In the genomic region with DNA sequence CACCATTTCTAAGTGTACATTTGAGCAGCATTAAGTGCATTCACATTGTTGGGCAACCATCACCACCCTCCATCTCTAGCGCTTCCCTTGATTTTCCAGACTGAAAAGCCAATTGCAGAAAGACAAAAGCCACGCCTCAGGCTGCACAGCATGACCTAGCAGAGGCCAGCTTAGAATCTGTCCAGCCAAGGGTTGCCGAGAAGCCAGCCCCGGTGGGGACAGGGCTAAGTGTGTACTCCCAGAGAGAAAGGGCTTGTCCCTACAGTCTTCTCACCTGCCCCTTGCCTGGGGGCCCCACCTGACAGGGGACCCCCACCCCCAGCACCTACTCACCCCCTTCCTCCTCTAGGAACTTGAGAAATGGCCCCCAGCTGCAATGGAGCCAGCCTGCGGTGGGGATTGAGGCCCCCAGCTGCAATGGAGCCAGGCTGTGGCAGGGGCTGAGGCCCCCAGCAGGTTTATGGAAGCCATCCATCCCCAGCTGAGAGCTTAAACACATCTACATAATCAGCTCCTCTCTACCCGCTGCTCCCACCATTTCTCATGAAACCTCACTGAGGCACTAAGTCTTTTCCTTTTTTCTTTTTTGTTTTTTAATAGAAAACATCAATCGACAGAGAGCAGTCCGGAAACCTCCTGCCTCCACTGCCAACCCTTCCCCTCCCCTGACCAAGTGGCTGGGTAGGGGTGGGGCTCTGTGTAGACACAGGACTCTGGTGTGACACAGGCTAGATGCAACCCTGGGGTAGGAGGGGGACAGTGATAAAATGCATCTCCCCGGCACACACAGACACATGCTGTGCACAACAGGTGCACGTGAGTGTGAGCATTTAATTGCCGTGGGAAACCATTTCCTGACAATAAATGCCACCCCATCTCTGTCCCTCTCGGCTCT, we compare ENCODE assay signal across 24 cellular contexts.
"Had no signal": no experiment of that assay in that cellular context is flagged by ENCODE, and none has a peak within 500 bp of the region (broad histone marks: within the 10 kb centered on the region; RNA-seq: fewer than 3 reads in every experiment).

No MANE protein-coding gene starts in this region.

- H3K36me3 ChIP-seq: breast epithelium, esophagus muscularis mucosa, heart right ventricle, upper lobe of right lung had no signal

- H3K4me3 Mint-ChIP-seq: activated CD8-positive, alpha-beta T cell treated with anti-CD3 and anti-CD28 coated beads, Interleukin-2, amount 10 ng/mL, durations not matched to agents 7 days and 5 days; activated naive CD4-positive, alpha-beta T cell treated with anti-CD3 and anti-CD28 coated beads, Interleukin-2, amount 50 U/mL, for 24 hours; activated T-cell treated with anti-CD3 and anti-CD28 coated beads, Interleukin-2, amount 50 U/mL, for 4 hours; mesothelial cell of epicardium; natural killer cell treated with Interleukin-12 subunit alpha and Interleukin-12 subunit beta and Interleukin-15 and Interleukin-18, amount 100 ng/mL, for 72 hours; T-cell had no signal

- H3K36me3 Mint-ChIP-seq: activated naive CD4-positive, alpha-beta T cell treated with anti-CD3 and anti-CD28 coated beads, Interleukin-2, amount 50 U/mL, for 24 hours; mesothelial cell of epicardium; natural killer cell treated with Interleukin-12 subunit alpha and Interleukin-12 subunit beta and Interleukin-15 and Interleukin-18, amount 100 ng/mL, for 72 hours; T-cell had no signal

- H3K27me3 Mint-ChIP-seq: activated naive CD4-positive, alpha-beta T cell treated with anti-CD3 and anti-CD28 coated beads, Interleukin-2, amount 50 U/mL, for 24 hours had no signal

- H3K9me3 ChIP-seq: upper lobe of right lung had no signal

- H3K27ac ChIP-seq: breast epithelium, coronary artery, esophagus muscularis mucosa, heart right ventricle, upper lobe of right lung had no signal

- H3K4me1 Mint-ChIP-seq: mesothelial cell of epicardium had no signal

- H3K27ac Mint-ChIP-seq: activated CD8-positive, alpha-beta T cell treated with anti-CD3 and anti-CD28 coated beads, Interleukin-2, amount 10 ng/mL, durations not matched to agents 7 days and 5 days; activated naive CD4-positive, alpha-beta T cell treated with anti-CD3 and anti-CD28 coated beads, Interleukin-2, amount 50 U/mL, for 24 hours; mesothelial cell of epicardium; natural killer cell treated with Interleukin-12 subunit alpha and Interleukin-12 subunit beta and Interleukin-15 and Interleukin-18, amount 100 ng/mL, for 72 hours; T-cell had no signal

- H3K4me3 ChIP-seq: breast epithelium, coronary artery, esophagus muscularis mucosa, heart right ventricle, lung, upper lobe of right lung had no signal

- FAIRE-seq: astrocyte, kidney had no signal

- H3K9me3 Mint-ChIP-seq: activated naive CD4-positive, alpha-beta T cell treated with anti-CD3 and anti-CD28 coated beads, Interleukin-2, amount 50 U/mL, for 24 hours; natural killer cell treated with Interleukin-12 subunit alpha and Interleukin-12 subunit beta and Interleukin-15 and Interleukin-18, amount 100 ng/mL, for 72 hours had no signal

- ATAC-seq: activated CD8-positive, alpha-beta T cell treated with anti-CD3 and anti-CD28 coated beads, Interleukin-2, amount 10 ng/mL, durations not matched to agents 7 days and 5 days; activated T-cell treated with anti-CD3 and anti-CD28 coated beads, Interleukin-2, amount 50 U/mL, for 4 hours; heart right ventricle; left lobe of liver; natural killer cell treated with Interleukin-12 subunit alpha and Interleukin-12 subunit beta and Interleukin-15 and Interleukin-18, amount 100 ng/mL, for 72 hours; T-cell had no signal

- DNase-seq: activated CD4-positive, alpha-beta T cell treated with anti-CD3 and anti-CD28 coated beads for 48 hours; activated CD4-positive, CD25-positive, alpha-beta regulatory T cell; activated CD8-positive, alpha-beta memory T cell treated with anti-CD3 and anti-CD28 coated beads, Interleukin-2, amount 50 U/mL, for 4 hours; activated CD8-positive, alpha-beta T cell treated with anti-CD3 and anti-CD28 coated beads, Interleukin-2, amount 10 ng/mL, durations not matched to agents 7 days and 5 days; activated T-cell treated with anti-CD3 and anti-CD28 coated beads, Interleukin-2, amount 50 U/mL, for 4 hours; effector CD4-positive, alpha-beta T cell; heart right ventricle; kidney; occipital lobe; posterior cingulate gyrus; stimulated activated CD8-positive, alpha-beta memory T cell treated with anti-CD3 and anti-CD28 coated beads, Interleukin-4, amount 100 ng/mL, for 48 hours; stimulated activated naive CD4-positive, alpha-beta T cell; T-cell; T-helper 9 cell; upper lobe of right lung had no signal

- H3K4me1 ChIP-seq: breast epithelium, esophagus muscularis mucosa, heart right ventricle, upper lobe of right lung had no signal

- H3K27me3 ChIP-seq: breast epithelium had no signal
